Comparison of ENCODE assay signal across 12 cellular contexts in genomic region chr10:49831352-49832040, GRCh38.
DNase-seq lines count a peak whose midpoint lies in the region; ATAC-seq and TF ChIP-seq lines count a peak whose summit lies in the region.
"Had no signal": no experiment of that assay in that cellular context is flagged by ENCODE, and none has a peak within 500 bp of the region (broad histone marks: within the 10 kb centered on the region; RNA-seq: fewer than 3 reads in every experiment).

No MANE protein-coding gene starts in this region.

- H4K20me1 ChIP-seq in osteoblast (ENCODE audit: insufficient read depth, low read length), result no peaks in the 10 kb centered on the region

- POLR2A ChIA-PET in activated CD8-positive, alpha-beta T cell treated with anti-CD3 and anti-CD28 coated beads, Interleukin-2, amount 10 ng/mL, durations not matched to agents 7 days and 5 days (lab: Charles Lee), result no interaction called here

- H3K9me3 Mint-ChIP-seq in activated CD8-positive, alpha-beta T cell treated with anti-CD3 and anti-CD28 coated beads, Interleukin-2, amount 10 ng/mL, durations not matched to agents 7 days and 5 days (ENCODE audit: insufficient read depth), result no peaks in the 10 kb centered on the region
- H3K9me3 Mint-ChIP-seq: CD8-positive, alpha-beta memory T cell had no signal

- ATAC-seq in activated CD8-positive, alpha-beta T cell treated with anti-CD3 and anti-CD28 coated beads, Interleukin-2, amount 10 ng/mL, durations not matched to agents 7 days and 5 days, result no peak
- no peak for ATAC-seq in GM18867 (IDR thresholded peaks at IDR 0.05; ENCODE audit: unreplicated experiment)

- no peak overlapping the region for H3K27ac ChIP-seq in osteoblast (ENCODE audit: low read depth, low read length)
- H3K27ac ChIP-seq: cardiac muscle cell, thoracic aorta had no signal

- no peak overlapping the region for H3K4me3 ChIP-seq in osteoblast (ENCODE audit: insufficient read depth, low read length)
- H3K4me3 ChIP-seq: cardiac muscle cell, thoracic aorta had no signal

- H2AFZ ChIP-seq in osteoblast (ENCODE audit: low read length), result peak overlapping the region; percentile 17

- H3K4me1 ChIP-seq in osteoblast (ENCODE audit: insufficient read depth, low read length), result no peaks in the 10 kb centered on the region

- H3K4me3 Mint-ChIP-seq in activated CD8-positive, alpha-beta T cell treated with anti-CD3 and anti-CD28 coated beads, Interleukin-2, amount 10 ng/mL, durations not matched to agents 7 days and 5 days, result no peak overlapping the region
- H3K4me3 Mint-ChIP-seq: CD8-positive, alpha-beta memory T cell had no signal

- H3K79me2 ChIP-seq in osteoblast (ENCODE audit: insufficient read depth, low read length), result no peaks in the 10 kb centered on the region

- CTCF ChIA-PET in activated CD8-positive, alpha-beta T cell treated with anti-CD3 and anti-CD28 coated beads, Interleukin-2, amount 10 ng/mL, durations not matched to agents 7 days and 5 days (lab: Charles Lee), result no interaction called here

- H3K27ac Mint-ChIP-seq in activated CD8-positive, alpha-beta T cell treated with anti-CD3 and anti-CD28 coated beads, Interleukin-2, amount 10 ng/mL, durations not matched to agents 7 days and 5 days, result no peak overlapping the region
- H3K27ac Mint-ChIP-seq: CD8-positive, alpha-beta memory T cell had no signal

- H3K9me3 ChIP-seq in osteoblast (ENCODE audit: low read depth, low read length), result no peaks in the 10 kb centered on the region
- H3K9me3 ChIP-seq: thoracic aorta had no signal

- peaks cover 5% of the 10 kb centered on the region for H3K4me1 Mint-ChIP-seq in activated CD8-positive, alpha-beta T cell treated with anti-CD3 and anti-CD28 coated beads, Interleukin-2, amount 10 ng/mL, durations not matched to agents 7 days and 5 days (ENCODE audit: low read depth)
- H3K4me1 Mint-ChIP-seq: CD8-positive, alpha-beta memory T cell had no signal

- H3K36me3 Mint-ChIP-seq in activated CD8-positive, alpha-beta T cell treated with anti-CD3 and anti-CD28 coated beads, Interleukin-2, amount 10 ng/mL, durations not matched to agents 7 days and 5 days (ENCODE audit: low read depth), result peaks cover 19% of the 10 kb centered on the region

- H3K36me3 ChIP-seq in osteoblast (ENCODE audit: insufficient read depth, low read length), result peaks cover 6% of the 10 kb centered on the region

- TF ChIP-seq CTCF in osteoblast (IDR thresholded peaks at IDR 0.05; ENCODE audit: extremely low read depth, low read depth, low read length), result no peak

- in situ Hi-C loops in SK-MEL-5 (cut with HindIII; ENCODE audit: low pct_unique_long_range_greater_than_20kb, low sequenced_read_pairs), result no loop called here

- no peaks in the 10 kb centered on the region for H3K27me3 Mint-ChIP-seq in activated CD8-positive, alpha-beta T cell treated with anti-CD3 and anti-CD28 coated beads, Interleukin-2, amount 10 ng/mL, durations not matched to agents 7 days and 5 days (ENCODE audit: low read depth)
- H3K27me3 Mint-ChIP-seq: CD8-positive, alpha-beta memory T cell had no signal

- H3K4me2 ChIP-seq in osteoblast (ENCODE audit: insufficient read depth, low read length), result no peak overlapping the region

- no peaks in the 10 kb centered on the region for H3K27me3 ChIP-seq in osteoblast (ENCODE audit: insufficient read depth, low read length)
- H3K27me3 ChIP-seq: cardiac muscle cell had no signal

- DNase-seq in ELF-1 (ENCODE audit: low read depth, low spot score) (peak; percentile 77), SK-MEL-5 (ENCODE audit: low read depth, low spot score) (peak; percentile 8), foreskin melanocyte (peak; percentile 66), osteoblast (ENCODE audit: insufficient read length, low spot score, missing footprints) (no peak), inferior parietal cortex (ENCODE audit: extremely low spot score) (no peak), activated gamma-delta T cell (lab: John Stamatoyannopoulos, UW) (no peak)
- no peak for DNase-seq in activated CD8-positive, alpha-beta T cell treated with anti-CD3 and anti-CD28 coated beads, Interleukin-2, amount 10 ng/mL, durations not matched to agents 7 days and 5 days
- DNase-seq: CD8-positive, alpha-beta memory T cell; NCI-H1092 treated with DMSO at 0.1 percent for 48 hours had no signal

Comparison
In these comparisons a context has a peak if more than half of its experiments do, and no peak if none do; other contexts are left out.
1. DNase-seq: peak in ELF-1 (single experiment), SK-MEL-5 (single experiment) and foreskin melanocyte (single experiment); none in osteoblast (single experiment), activated CD8-positive, alpha-beta T cell treated with anti-CD3 and anti-CD28 coated beads, Interleukin-2, amount 10 ng/mL, durations not matched to agents 7 days and 5 days (single experiment), inferior parietal cortex (single experiment) and activated gamma-delta T cell (single experiment).